Comparison of ENCODE assay signal across 25 cellular contexts in the genomic region with DNA sequence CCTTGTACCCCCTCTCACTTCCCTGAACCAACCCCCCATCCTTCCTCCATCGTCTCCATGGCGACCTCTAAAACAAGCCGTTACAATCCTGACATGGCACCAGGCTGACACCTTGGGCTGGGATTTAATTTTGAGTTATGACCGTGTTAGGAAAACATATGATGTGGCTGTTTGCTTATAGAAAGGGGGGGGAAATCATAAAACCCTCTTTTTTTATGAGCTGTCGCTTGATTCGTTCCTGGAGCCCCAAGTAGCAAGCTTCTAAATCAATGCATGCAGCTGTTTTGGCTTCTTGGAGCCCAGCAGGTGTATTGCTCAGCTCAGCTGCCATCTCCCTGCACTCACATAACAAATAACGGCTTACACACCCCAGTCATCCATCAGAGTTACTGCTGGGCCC.
DNase-seq lines count a peak whose midpoint lies in the region; ATAC-seq and TF ChIP-seq lines count a peak whose summit lies in the region.
"Had no signal": no experiment of that assay in that cellular context is flagged by ENCODE, and none has a peak within 500 bp of the region (broad histone marks: within the 10 kb centered on the region; RNA-seq: fewer than 3 reads in every experiment).

No MANE protein-coding gene starts in this region.

- TF ChIP-seq CTCF in mammary epithelial cell (conservative IDR thresholded peaks at IDR 0.05 in 1 of 2, IDR thresholded peaks at IDR 0.05 in 1 of 2; ENCODE audit: extremely low read depth in 1 of 2, insufficient read depth in 1 of 2, low read depth in 1 of 2, low read length in 2 of 2) (no peak), nephron (IDR thresholded peaks at IDR 0.05; ENCODE audit: unreplicated experiment in 3 of 3) (no peak), foreskin fibroblast (IDR thresholded peaks at IDR 0.05; ENCODE audit: low read depth, low read length) (no peak)

- no peak overlapping the region for H3K4me3 Mint-ChIP-seq in nephron
- no peak overlapping the region for H3K4me3 Mint-ChIP-seq in activated T-cell treated with anti-CD3 and anti-CD28 coated beads, Interleukin-2, amount 50 U/mL, for 72 hours
- H3K4me3 Mint-ChIP-seq: activated naive CD4-positive, alpha-beta T cell treated with anti-CD3 and anti-CD28 coated beads, Interleukin-2, amount 10 ng/mL, durations not matched to agents 7 days and 5 days had no signal

- DNase-seq in DMS153 (lab: John Stamatoyannopoulos, UW) (peak; percentile 53), DMS153 treated with DMSO at 0.1 percent for 48 hours (lab: John Stamatoyannopoulos, UW; ENCODE audit: unreplicated experiment) (no peak), NCI-H146 (lab: John Stamatoyannopoulos, UW) (peak; percentile 11), mammary epithelial cell (no peak), iPS-NIHi11 (ENCODE audit: low spot score) (no peak), foreskin fibroblast (no peak)
- no peak for DNase-seq in activated T-cell treated with anti-CD3 and anti-CD28 coated beads, Interleukin-2, amount 50 U/mL, for 72 hours
- DNase-seq: activated naive CD4-positive, alpha-beta T cell treated with anti-CD3 and anti-CD28 coated beads, Interleukin-2, amount 10 ng/mL, durations not matched to agents 7 days and 5 days; Calu3; effector memory CD4-positive, alpha-beta T cell; EL; heart left ventricle; Karpas-422; NCI-H1930; PC-3; psoas muscle; SIG-M5; stimulated activated CD4-positive, alpha-beta T cell treated with anti-CD3 and anti-CD28 coated beads, Interleukin-15, amount 100 ng/mL, for 24 hours; stimulated activated naive CD4-positive, alpha-beta T cell had no signal

- H3K4me2 ChIP-seq in mammary epithelial cell (ENCODE audit: insufficient read depth, low read depth, low read length), result peak overlapping the region; percentile 65

- dilution Hi-C loops in mammary epithelial cell (cut with HindIII; ENCODE audit: low sequenced_read_pairs), result no loop called here

- no peaks in the 10 kb centered on the region for H4K20me1 ChIP-seq in mammary epithelial cell (ENCODE audit: insufficient read depth, low read length)

- H3K9me3 Mint-ChIP-seq in nephron, result peaks cover 4% of the 10 kb centered on the region
- peaks cover 12 to 14% of the 10 kb centered on the region in 2 donors for H3K9me3 Mint-ChIP-seq in activated T-cell treated with anti-CD3 and anti-CD28 coated beads, Interleukin-2, amount 50 U/mL, for 72 hours

- H2AFZ ChIP-seq in mammary epithelial cell (ENCODE audit: low read depth, low read length), result peak overlapping the region; percentile 34

- ATAC-seq in activated T-cell treated with anti-CD3 and anti-CD28 coated beads, Interleukin-2, amount 50 U/mL, for 72 hours (replicated peaks in 1 of 2), result no peak
- ATAC-seq: heart left ventricle, HepG2, PC-3, psoas muscle had no signal

- no peaks in the 10 kb centered on the region for H3K36me3 Mint-ChIP-seq in nephron (ENCODE audit: low read depth)
- no peaks in the 10 kb centered on the region for H3K36me3 Mint-ChIP-seq in activated T-cell treated with anti-CD3 and anti-CD28 coated beads, Interleukin-2, amount 50 U/mL, for 72 hours (ENCODE audit: insufficient read depth in 2 of 2)
- H3K36me3 Mint-ChIP-seq: activated naive CD4-positive, alpha-beta T cell treated with anti-CD3 and anti-CD28 coated beads, Interleukin-2, amount 10 ng/mL, durations not matched to agents 7 days and 5 days; brain had no signal

- peak overlapping the region; percentile 35 to 86 (median 78) for H3K27ac Mint-ChIP-seq in nephron
- H3K27ac Mint-ChIP-seq in activated T-cell treated with anti-CD3 and anti-CD28 coated beads, Interleukin-2, amount 50 U/mL, for 72 hours, result no peak overlapping the region
- H3K27ac Mint-ChIP-seq: activated naive CD4-positive, alpha-beta T cell treated with anti-CD3 and anti-CD28 coated beads, Interleukin-2, amount 10 ng/mL, durations not matched to agents 7 days and 5 days had no signal

- H3K9ac ChIP-seq in mammary epithelial cell (ENCODE audit: insufficient read depth, low read length), result no peak overlapping the region

- BruUV-seq in mammary epithelial cell (replicated peaks; lab: Mats Ljungman, UMichigan), result no TSS peak

- no peaks in the 10 kb centered on the region for H3K27me3 ChIP-seq in mammary epithelial cell (ENCODE audit: insufficient read depth, low read length)
- H3K27me3 ChIP-seq: heart left ventricle, neutrophil had no signal

- in situ Hi-C loops in mammary epithelial cell (cut with MboI; ENCODE audit: low sequenced_read_pairs in 2 of 2), result no loop called here

- CTCF ChIA-PET in mammary epithelial cell (lab: Charles Lee; ENCODE audit: low non-redundant PET), result no interaction called here

- H3K79me2 ChIP-seq in mammary epithelial cell (ENCODE audit: insufficient read depth, low read length), result no peaks in the 10 kb centered on the region

- peak overlapping the region; percentile 33 for H3K27ac ChIP-seq in mammary epithelial cell (ENCODE audit: insufficient read depth, low read depth, low read length)
- H3K27ac ChIP-seq: 22Rv1, C4-2B, heart left ventricle, neutrophil, psoas muscle had no signal

- peaks cover 18% of the 10 kb centered on the region for H3K4me1 ChIP-seq in mammary epithelial cell (ENCODE audit: insufficient read depth, low read length)
- H3K4me1 ChIP-seq: heart left ventricle, psoas muscle had no signal

- peaks cover 51% of the 10 kb centered on the region for H3K4me1 Mint-ChIP-seq in nephron
- H3K4me1 Mint-ChIP-seq in activated T-cell treated with anti-CD3 and anti-CD28 coated beads, Interleukin-2, amount 50 U/mL, for 72 hours (ENCODE audit: low read depth), result no peaks in the 10 kb centered on the region
- H3K4me1 Mint-ChIP-seq: activated naive CD4-positive, alpha-beta T cell treated with anti-CD3 and anti-CD28 coated beads, Interleukin-2, amount 10 ng/mL, durations not matched to agents 7 days and 5 days had no signal

- no peaks in the 10 kb centered on the region for H3K27me3 Mint-ChIP-seq in nephron (ENCODE audit: low read depth)
- no peaks in the 10 kb centered on the region for H3K27me3 Mint-ChIP-seq in activated T-cell treated with anti-CD3 and anti-CD28 coated beads, Interleukin-2, amount 50 U/mL, for 72 hours (ENCODE audit: low read depth)
- H3K27me3 Mint-ChIP-seq: activated naive CD4-positive, alpha-beta T cell treated with anti-CD3 and anti-CD28 coated beads, Interleukin-2, amount 10 ng/mL, durations not matched to agents 7 days and 5 days had no signal

- H3K4me3 ChIP-seq in mammary epithelial cell (replicated peaks in 1 of 3; ENCODE audit: insufficient read depth in 1 of 3, low read depth in 2 of 3, low read length in 3 of 3) (peak overlapping the region in 1 of 3 experiments; percentile 11), foreskin fibroblast (ENCODE audit: low read depth in 1 of 2, low read length in 2 of 2) (no peak overlapping the region)
- H3K4me3 ChIP-seq: heart left ventricle, psoas muscle had no signal

- intact Hi-C loops in mammary epithelial cell (cut with micrococcal nuclease), result loop anchor here (10.0 kb wide), 1 partner anchor 331 kb away; no protein-coding TSS in a partner anchor

- no peaks in the 10 kb centered on the region for H3K9me3 ChIP-seq in mammary epithelial cell (replicated peaks; ENCODE audit: insufficient read depth, low read length)
- H3K9me3 ChIP-seq: heart left ventricle, neutrophil, psoas muscle had no signal

- H3K36me3 ChIP-seq in mammary epithelial cell (ENCODE audit: insufficient read depth, low read length), result no peaks in the 10 kb centered on the region
- H3K36me3 ChIP-seq: heart left ventricle, neutrophil had no signal

- WGBS in mammary epithelial cell (ENCODE audit: low coverage, missing lambda C conversion rate), result 68% methylated on average over 6 of the region's 7 CpGs

Comparison
In these comparisons a context has a peak if more than half of its experiments do, and no peak if none do; other contexts are left out.
1. DNase-seq: peak in DMS153 (single experiment) and NCI-H146 (single experiment); none in DMS153 treated with DMSO at 0.1 percent for 48 hours (single experiment), mammary epithelial cell (single experiment), iPS-NIHi11 (single experiment), foreskin fibroblast (0 of 2) and activated T-cell treated with anti-CD3 and anti-CD28 coated beads, Interleukin-2, amount 50 U/mL, for 72 hours (0 of 2).